ENCODE assay signal across 28 cellular contexts in the genomic region with DNA sequence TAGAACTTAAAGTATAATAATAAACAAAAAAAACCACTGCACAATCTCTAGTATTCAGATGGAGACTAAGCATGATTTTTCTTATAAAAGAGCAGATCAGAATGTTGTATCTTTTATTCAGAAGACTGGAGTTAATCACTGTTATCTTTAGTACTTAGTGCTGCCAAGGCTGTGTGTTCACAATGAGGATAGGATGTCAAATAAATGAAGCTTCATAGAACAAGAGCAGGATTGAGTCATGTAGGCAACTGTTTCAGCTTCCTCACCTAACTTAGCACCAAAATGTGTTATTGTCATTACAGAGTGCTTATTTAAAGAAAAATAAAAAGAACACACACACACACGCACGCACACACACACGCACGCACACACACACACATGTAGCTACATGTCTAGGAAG. TPM values are rescaled to one million over a fixed set of nuclear protein-coding genes. Genes with fewer than 3 reads are reported as not detected.
"Had no signal": no experiment of that assay in that cellular context is flagged by ENCODE, and none has a peak within 500 bp of the region (broad histone marks: within the 10 kb centered on the region; RNA-seq: fewer than 3 reads in every experiment).

No MANE protein-coding gene starts in this region.

- H3K9me3 ChIP-seq: esophagus muscularis mucosa, left lung, mucosa of descending colon, neutrophil, pancreas, sigmoid colon, spleen, suprapubic skin, transverse colon, upper lobe of right lung, uterus had no signal

- DNase-seq: dermis blood vessel endothelial cell; effector memory CD4-positive, alpha-beta T cell; head of caudate nucleus; kidney; left cardiac atrium; left lung; mesenchymal stem cell; mucosa of descending colon; naive B cell; pancreas; sigmoid colon; spleen; stimulated activated CD4-positive, alpha-beta T cell treated with anti-CD3 and anti-CD28 coated beads, Interleukin-2, amount 100 ng/mL, for 48 hours; stimulated activated naive CD4-positive, alpha-beta T cell; stimulated activated naive CD8-positive, alpha-beta T cell treated with anti-CD3 and anti-CD28 coated beads, Interleukin-15, amount 100 ng/mL, for 72 hours; transverse colon; upper lobe of right lung; uterus had no signal

- H3K27ac Mint-ChIP-seq: mesothelial cell of epicardium; natural killer cell treated with Interleukin-12 subunit alpha and Interleukin-12 subunit beta and Interleukin-15 and Interleukin-18, amount 100 ng/mL, for 72 hours; stimulated activated naive CD8-positive, alpha-beta T cell treated with anti-CD3 and anti-CD28 coated beads, Interleukin-15, amount 100 ng/mL, for 72 hours had no signal

- H3K4me1 Mint-ChIP-seq: neural crest cell had no signal

- H3K36me3 Mint-ChIP-seq: mesothelial cell of epicardium; naive B cell; natural killer cell treated with Interleukin-12 subunit alpha and Interleukin-12 subunit beta and Interleukin-15 and Interleukin-18, amount 100 ng/mL, for 72 hours had no signal

- ATAC-seq: left cardiac atrium; left lung; mucosa of descending colon; natural killer cell treated with Interleukin-12 subunit alpha and Interleukin-12 subunit beta and Interleukin-15 and Interleukin-18, amount 100 ng/mL, for 72 hours; pancreas; stimulated activated naive CD8-positive, alpha-beta T cell treated with anti-CD3 and anti-CD28 coated beads, Interleukin-15, amount 100 ng/mL, for 72 hours; upper lobe of right lung had no signal

- H3K4me3 Mint-ChIP-seq: mesothelial cell of epicardium; naive B cell; natural killer cell treated with Interleukin-12 subunit alpha and Interleukin-12 subunit beta and Interleukin-15 and Interleukin-18, amount 100 ng/mL, for 72 hours; neural crest cell; stimulated activated naive CD8-positive, alpha-beta T cell treated with anti-CD3 and anti-CD28 coated beads, Interleukin-15, amount 100 ng/mL, for 72 hours had no signal

- H3K27me3 Mint-ChIP-seq: naive B cell had no signal

- H3K27ac ChIP-seq: coronary artery, esophagus muscularis mucosa, left lung, neutrophil, pancreas, sigmoid colon, skin epidermis, spleen, suprapubic skin, transverse colon, upper lobe of right lung, uterus had no signal

- H3K27me3 ChIP-seq: esophagus muscularis mucosa, left lung, pancreas, sigmoid colon, spleen, suprapubic skin, transverse colon, upper lobe of right lung, uterus had no signal

- H3K4me3 ChIP-seq: coronary artery, esophagus muscularis mucosa, left lung, mucosa of descending colon, pancreas, sigmoid colon, skin epidermis, spleen, suprapubic skin, transverse colon, upper lobe of right lung, uterus had no signal

- H3K4me1 ChIP-seq: left lung, pancreas, sigmoid colon, spleen, transverse colon, upper lobe of right lung, uterus had no signal

- FAIRE-seq: endothelial cell of umbilical vein, frontal cortex, kidney, pancreas had no signal

- H3K36me3 ChIP-seq: esophagus muscularis mucosa, left lung, neutrophil, pancreas, sigmoid colon, spleen, suprapubic skin, transverse colon, upper lobe of right lung, uterus had no signal

- H3K9me3 Mint-ChIP-seq: mesothelial cell of epicardium; natural killer cell treated with Interleukin-12 subunit alpha and Interleukin-12 subunit beta and Interleukin-15 and Interleukin-18, amount 100 ng/mL, for 72 hours; neural crest cell; stimulated activated naive CD8-positive, alpha-beta T cell treated with anti-CD3 and anti-CD28 coated beads, Interleukin-15, amount 100 ng/mL, for 72 hours had no signal

RNA-seq across cellular contexts. Expression of gene CDKN2B, which starts 58.1 kb away (rescaled TPM):
- total RNA-seq: neural crest cell had no signal
